ENCODE assay signal across 9 cellular contexts in genomic region chr1:76154213-76154956, GRCh38.
DNase-seq lines count a peak whose midpoint lies in the region; ATAC-seq, FAIRE-seq and TF ChIP-seq lines count a peak whose summit lies in the region.
"Had no signal": no experiment of that assay in that cellular context is flagged by ENCODE, and none has a peak within 500 bp of the region (broad histone marks: within the 10 kb centered on the region; RNA-seq: fewer than 3 reads in every experiment).

No MANE protein-coding gene starts in this region.

- no peak for TF ChIP-seq POLR2A in HepG2 (IDR thresholded peaks at IDR 0.05; ENCODE audit: insufficient read depth in 1 of 2, low read depth in 2 of 2, low read length in 2 of 2)

- no peaks in the 10 kb centered on the region for H3K79me2 ChIP-seq in HepG2 (ENCODE audit: insufficient read depth, low read length)

- FAIRE-seq in HepG2 (lab: Jason Lieb, UNC): peak; percentile 75
- FAIRE-seq: TTC549 had no signal

- H3K4me3 ChIP-seq in BJ (ENCODE audit: low read depth, low read length) (peak overlapping the region; percentile 36), coronary artery (peak overlapping the region; percentile 70), HepG2 (replicated peaks in 1 of 3; ENCODE audit: insufficient read depth in 1 of 3, low read depth in 2 of 3, low read length in 3 of 3) (peak overlapping the region in 2 of 3 experiments; percentile 35 to 51; a peak in 3 of 6 replicates)

- H2AFZ ChIP-seq in HepG2 (ENCODE audit: low read length): peak overlapping the region; percentile 96

- POLR2A ChIA-PET in BJ (lab: Charles Lee) (no interaction called here), HepG2 (lab: Yijun Ruan, JAX) (no interaction called here)

- TF ChIP-seq RAD21 in HepG2 (CRISPR knock-in tag; IDR thresholded peaks at IDR 0.05): peak; percentile 72

- WGBS in HepG2 (ENCODE audit: low lambda C conversion rate): 7% methylated on average over 16 of the region's 17 CpGs

- H3K36me3 ChIP-seq in BJ (ENCODE audit: control insufficient read depth, insufficient read depth, low read length) (no peaks in the 10 kb centered on the region), HepG2 (replicated peaks in 1 of 2; ENCODE audit: control insufficient read depth in 1 of 2, insufficient read depth in 2 of 2, low read length in 2 of 2) (no peaks in the 10 kb centered on the region)

- in situ Hi-C loops in HepG2 (cut with HindIII; ENCODE audit: extremely low pct_ligation_motif_present, low pct_unique_long_range_greater_than_20kb): loop anchor here (5.0 kb wide), 1 partner anchor 988 kb away; no protein-coding TSS in a partner anchor

- TF ChIP-seq CTCF in BJ (IDR thresholded peaks at IDR 0.05; ENCODE audit: insufficient read depth, low read depth, low read length) (peak; percentile 98), coronary artery (IDR thresholded peaks at IDR 0.05) (peak; percentile 89), HepG2 (CRISPR knock-in tag; IDR thresholded peaks at IDR 0.05) (peak; percentile 93)

- H3K4me2 ChIP-seq in HepG2 (ENCODE audit: low read depth, low read length): peak overlapping the region; percentile 84

- TF ChIP-seq EP300 in HepG2 (IDR thresholded peaks at IDR 0.05; ENCODE audit: low read depth in 2 of 2, low read length in 2 of 2): no peak
- no peak for TF ChIP-seq EP300 in HepG2 (CRISPR knock-in tag; IDR thresholded peaks at IDR 0.05; ENCODE audit: borderline replicate concordance)

- peaks cover 10% of the 10 kb centered on the region for H3K4me1 ChIP-seq in HepG2 (ENCODE audit: insufficient read depth, low read length)

- no peaks in the 10 kb centered on the region for H3K9me3 ChIP-seq in HepG2 (ENCODE audit: low read length)

- H3K27ac ChIP-seq in coronary artery (peak overlapping the region in 1 of 2 donors; percentile 48), HepG2 (ENCODE audit: extremely low read length, insufficient read depth, low read length) (no peak overlapping the region)

- DNase-seq in BJ (ENCODE audit: low read depth) (peak; percentile 7), GM19238 (ENCODE audit: insufficient read length, low spot score) (peak; percentile 44), NCI-H345 treated with DMSO at 0.1 percent for 48 hours (lab: John Stamatoyannopoulos, UW; ENCODE audit: unreplicated experiment) (peak; percentile 48), coronary artery (ENCODE audit: low spot score) (peak; percentile 83), HepG2 (ENCODE audit: low spot score) (peak; percentile 59)
- peak; percentile 74 to 79 for DNase-seq in activated CD4-positive, alpha-beta T cell treated with anti-CD3 and anti-CD28 coated beads for 4 hours
- peak; percentile 78 for DNase-seq in stimulated activated CD4-positive, alpha-beta T cell treated with anti-CD3 and anti-CD28 coated beads, Interleukin-4, amount 100 ng/mL, for 1 hour

- H3K27me3 ChIP-seq in BJ (ENCODE audit: control insufficient read depth, insufficient read depth, low read length): peaks cover 2% of the 10 kb centered on the region; the same call in 1 of the 2 replicates
- H3K27me3 ChIP-seq in HepG2 (ENCODE audit: control insufficient read depth in 1 of 2, insufficient read depth in 2 of 2, low read length in 2 of 2): no peaks in the 10 kb centered on the region; a peak in 1 of 5 replicates

- H3K9ac ChIP-seq in HepG2 (ENCODE audit: insufficient read depth, low read depth, low read length): no peak overlapping the region; the same call in 1 of the 2 replicates

- intact Hi-C loops in HepG2 (cut with micrococcal nuclease; ENCODE audit: unreplicated experiment): loop anchor here (1.0 to 5.0 kb wide), 7 partner anchors 162 to 1158 kb away; no protein-coding TSS in a partner anchor

- no peaks in the 10 kb centered on the region for H4K20me1 ChIP-seq in HepG2 (ENCODE audit: insufficient read depth, low read length)

- ATAC-seq in HG03378 (IDR thresholded peaks at IDR 0.05; ENCODE audit: unreplicated experiment): peak; percentile 95
- ATAC-seq in HepG2: peak; percentile 99

- CTCF ChIA-PET in BJ (lab: Yijun Ruan, JAX): interaction anchor here (0.5 to 4.3 kb wide), 20 partner anchors 9 to 1491 kb away, joined by 3 to 25 read pairs (median 4); no protein-coding TSS in a partner anchor
- CTCF ChIA-PET in HepG2 (lab: Yijun Ruan, JAX; ENCODE audit: low intra/inter-chr PET ratio, low total read pairs): interaction anchor here (1.3 to 1.7 kb wide), 2 partner anchors 971 to 989 kb away, joined by 3 to 11 read pairs; no protein-coding TSS in a partner anchor

- BruUV-seq in HepG2 (replicated peaks; lab: Mats Ljungman, UMichigan): no TSS peak

TF ChIP-seq in HepG2, 621 proteins besides CTCF, POLR2A, EP300 and RAD21 (continues in another document):
- peak; percentile 73 for TF ChIP-seq ELF1 (CRISPR knock-in tag; IDR thresholded peaks at IDR 0.05)
- TF ChIP-seq ZNF431 (CRISPR knock-in tag; IDR thresholded peaks at IDR 0.05; ENCODE audit: borderline replicate concordance, low read depth): peak; percentile 48; the same call in 1 of the 2 replicates
- 0 out of 2 replicates have a peak, but pooled peaks have one; percentile 11 for TF ChIP-seq GABPB1 (CRISPR knock-in tag; IDR thresholded peaks at IDR 0.05)
- peak; percentile 9 for TF ChIP-seq TEAD3 (CRISPR knock-in tag; optimal IDR thresholded peaks at IDR 0.05; ENCODE audit: borderline replicate concordance)
- TF ChIP-seq ZSCAN5A (CRISPR knock-in tag; IDR thresholded peaks at IDR 0.05; ENCODE audit: borderline replicate concordance): 0 out of 2 replicates have a peak, but pooled peaks have one; percentile 33
- TF ChIP-seq ERF (CRISPR knock-in tag; IDR thresholded peaks at IDR 0.05): peak; percentile 19; the same call in 1 of the 2 replicates
- peak; percentile 22; the same call in 1 of the 2 replicates for TF ChIP-seq MAX (IDR thresholded peaks at IDR 0.05)
- no peak for TF ChIP-seq ZNF121 (CRISPR knock-in tag; IDR thresholded peaks at IDR 0.05)
- no peak for TF ChIP-seq GPN1 (CRISPR knock-in tag; IDR thresholded peaks at IDR 0.05; ENCODE audit: borderline replicate concordance)
- 0 out of 2 replicates have a peak, but pooled peaks have one; percentile 32 for TF ChIP-seq IRF2 (CRISPR knock-in tag; IDR thresholded peaks at IDR 0.05)
- TF ChIP-seq NFAT5 (CRISPR knock-in tag; IDR thresholded peaks at IDR 0.05): 0 out of 2 replicates have a peak, but pooled peaks have one; percentile 21
- TF ChIP-seq NONO (IDR thresholded peaks at IDR 0.05): no peak
- TF ChIP-seq NONO (CRISPR knock-in tag; conservative IDR thresholded peaks at IDR 0.05): 0 out of 2 replicates have a peak, but pooled peaks have one; percentile 28
- TF ChIP-seq MTA1 (CRISPR knock-in tag; IDR thresholded peaks at IDR 0.05; ENCODE audit: borderline replicate concordance): no peak

Comparison
In these comparisons a context has a peak if more than half of its experiments do, and no peak if none do; other contexts are left out.
1. DNase-seq: peak in every context shown above with its lines; median percentile 83 in coronary artery; 78 in stimulated activated CD4-positive, alpha-beta T cell treated with anti-CD3 and anti-CD28 coated beads, Interleukin-4, amount 100 ng/mL, for 1 hour; 76 in activated CD4-positive, alpha-beta T cell treated with anti-CD3 and anti-CD28 coated beads for 4 hours; 59 in HepG2; 48 in NCI-H345 treated with DMSO at 0.1 percent for 48 hours; 44 in GM19238; 7 in BJ.